8 cellular contexts compared by ENCODE assay signal in genomic region chr10:101043356-101043707, GRCh38. TPM values are rescaled to one million over a fixed set of nuclear protein-coding genes. Genes with fewer than 3 reads are reported as not detected.
DNase-seq lines count a peak whose midpoint lies in the region; ATAC-seq and TF ChIP-seq lines count a peak whose summit lies in the region.

No MANE protein-coding gene starts in this region.

- no peak for TF ChIP-seq CTCF in ascending aorta (IDR thresholded peaks at IDR 0.05)
- TF ChIP-seq CTCF in lower leg skin (IDR thresholded peaks at IDR 0.05), result no peak

- no peaks in the 10 kb centered on the region for H3K9me3 ChIP-seq in ascending aorta

- peaks cover 12% of the 10 kb centered on the region for H3K27me3 Mint-ChIP-seq in memory B cell

- peaks cover 9% of the 10 kb centered on the region for H3K27me3 ChIP-seq in ascending aorta

- DNase-seq in ACHN, result peak; percentile 40
- peak; percentile 37 for DNase-seq in HT1080 (ENCODE audit: low read depth)
- no peak for DNase-seq in ascending aorta (ENCODE audit: low spot score in 2 of 2)
- no peak for DNase-seq in memory B cell (ENCODE audit: low spot score in 2 of 2)
- DNase-seq in activated gamma-delta T cell (lab: John Stamatoyannopoulos, UW), result no peak
- DNase-seq in lower leg skin (ENCODE audit: low spot score in 2 of 2), result no peak

- no peak for TF ChIP-seq POLR2A in lower leg skin (IDR thresholded peaks at IDR 0.05)

- WGBS in lower leg skin, 2 donors, result 11 to 17% methylated on average over 3 of the region's 3 CpGs

- ATAC-seq in memory B cell (ENCODE audit: low read depth), result no peak
- ATAC-seq in HG03432 (IDR thresholded peaks at IDR 0.05; ENCODE audit: unreplicated experiment), result no peak
- no peak for ATAC-seq in HG03520 (IDR thresholded peaks at IDR 0.05; ENCODE audit: unreplicated experiment)

- peak overlapping the region; percentile 94 for H3K4me3 Mint-ChIP-seq in memory B cell

- peak overlapping the region; percentile 95 for H3K27ac Mint-ChIP-seq in memory B cell

- in situ Hi-C loops in ACHN (cut with HindIII; ENCODE audit: low pct_ligation_motif_present, low pct_unique_long_range_greater_than_20kb, low sequenced_read_pairs), result no loop called here

- H3K4me3 ChIP-seq in ascending aorta (peak overlapping the region; percentile 56 to 64), lower leg skin (ENCODE audit: low read depth, poor library complexity, severe bottlenecking) (no peak overlapping the region)

- peaks cover 4% of the 10 kb centered on the region for H3K36me3 Mint-ChIP-seq in memory B cell

- peaks cover 10 to 20% of the 10 kb centered on the region in 2 donors for H3K36me3 ChIP-seq in ascending aorta

- intact Hi-C loops in ascending aorta (cut with DNase I), result loop anchor here (1.0 to 2.0 kb wide), 2 partner anchors 17 to 45 kb away; partner anchors contain the start of gene LZTS2
- intact Hi-C loops in lower leg skin (cut with DNase I; ENCODE audit: low total_unique reads), result no loop called here

- H3K9me3 Mint-ChIP-seq in memory B cell, result no peaks in the 10 kb centered on the region

- H3K27ac ChIP-seq in ascending aorta, result peak overlapping the region; percentile 87 to 93

- peaks cover 0 to 18% of the 10 kb centered on the region in 2 donors for H3K4me1 ChIP-seq in ascending aorta

- H3K4me1 Mint-ChIP-seq in memory B cell, result peaks cover 10% of the 10 kb centered on the region

RNA-seq across cellular contexts. Expression of gene SFXN3, which starts 12.3 kb away (rescaled TPM):
- 70.2 and 76.3 TPM in 2 replicates for total RNA-seq in HT1080 (2014; rRNA removed; shearing (Covaris generic))
- polyA plus RNA-seq in HT1080 (2015; cell fraction: cytosol; rRNA removed), result 49.4 and 49.8 TPM in 2 replicates
- 160 and 189 TPM in 2 replicates for polyA plus RNA-seq in HT1080 (2015; cell fraction: nucleus; rRNA removed)
- total RNA-seq in ascending aorta (72.4 TPM), lower leg skin (100 to 1,000 TPM in 1 of 4 donors, 10 to 100 TPM in 3; 55.5 to 127 (median 79.6) TPM)

RNA-seq across cellular contexts. Expression of gene PDZD7, which starts 12.4 kb away (rescaled TPM):
- total RNA-seq in HT1080 (2014; rRNA removed; shearing (Covaris generic)), result 0.80 and 1.6 TPM in 2 replicates
- polyA plus RNA-seq in HT1080 (2015; cell fraction: cytosol; rRNA removed), result 1.2 and 1.3 TPM in 2 replicates
- polyA plus RNA-seq in HT1080 (2015; cell fraction: nucleus; rRNA removed), result 2.8 and 4.4 TPM in 2 replicates
- total RNA-seq in ascending aorta (0.53 TPM), lower leg skin (1 to 10 TPM; 1.5 to 9.0 (median 3.5) TPM)

RNA-seq across cellular contexts. Expression of gene KAZALD1, which starts 18.5 kb away (rescaled TPM):
- total RNA-seq in HT1080 (2014; rRNA removed; shearing (Covaris generic)), result 13.4 and 14.0 TPM in 2 replicates
- polyA plus RNA-seq in HT1080 (2015; cell fraction: cytosol; rRNA removed), result 10.0 and 11.7 TPM in 2 replicates
- polyA plus RNA-seq in HT1080 (2015; cell fraction: nucleus; rRNA removed), result 12.7 and 13.5 TPM in 2 replicates
- total RNA-seq in ascending aorta (5.7 TPM), lower leg skin (1 to 10 TPM; 2.2 to 6.1 (median 2.7) TPM)

RNA-seq across cellular contexts. Expression of gene LZTS2, which starts 43.7 kb away (rescaled TPM):
- total RNA-seq in HT1080 (2014; rRNA removed; shearing (Covaris generic)), result 51.8 and 62.1 TPM in 2 replicates
- 44.8 and 46.6 TPM in 2 replicates for polyA plus RNA-seq in HT1080 (2015; cell fraction: cytosol; rRNA removed)
- 73.4 and 79.0 TPM in 2 replicates for polyA plus RNA-seq in HT1080 (2015; cell fraction: nucleus; rRNA removed)
- total RNA-seq in ascending aorta (169 TPM), lower leg skin (10 to 100 TPM; 58.9 to 81.4 (median 71.2) TPM)

RNA-seq across cellular contexts. Expression of gene TWNK, which starts 56.0 kb away (rescaled TPM):
- total RNA-seq in HT1080 (2014; rRNA removed; shearing (Covaris generic)), result 29.8 and 35.9 TPM in 2 replicates
- 23.1 and 25.3 TPM in 2 replicates for polyA plus RNA-seq in HT1080 (2015; cell fraction: cytosol; rRNA removed)
- polyA plus RNA-seq in HT1080 (2015; cell fraction: nucleus; rRNA removed), result 32.6 and 36.7 TPM in 2 replicates
- 11.5 TPM for total RNA-seq in ascending aorta
- 1 to 10 TPM; 4.2 to 9.2 (median 6.4) TPM for total RNA-seq in lower leg skin

Comparison
In these comparisons a context has a peak if more than half of its experiments do, and no peak if none do; other contexts are left out.
1. DNase-seq: peak in ACHN (single experiment) and HT1080 (single experiment); none in ascending aorta (0 of 2), memory B cell (0 of 2), activated gamma-delta T cell (single experiment) and lower leg skin (0 of 2).